Comparison of ENCODE assay signal across 11 cellular contexts in the genomic region with DNA sequence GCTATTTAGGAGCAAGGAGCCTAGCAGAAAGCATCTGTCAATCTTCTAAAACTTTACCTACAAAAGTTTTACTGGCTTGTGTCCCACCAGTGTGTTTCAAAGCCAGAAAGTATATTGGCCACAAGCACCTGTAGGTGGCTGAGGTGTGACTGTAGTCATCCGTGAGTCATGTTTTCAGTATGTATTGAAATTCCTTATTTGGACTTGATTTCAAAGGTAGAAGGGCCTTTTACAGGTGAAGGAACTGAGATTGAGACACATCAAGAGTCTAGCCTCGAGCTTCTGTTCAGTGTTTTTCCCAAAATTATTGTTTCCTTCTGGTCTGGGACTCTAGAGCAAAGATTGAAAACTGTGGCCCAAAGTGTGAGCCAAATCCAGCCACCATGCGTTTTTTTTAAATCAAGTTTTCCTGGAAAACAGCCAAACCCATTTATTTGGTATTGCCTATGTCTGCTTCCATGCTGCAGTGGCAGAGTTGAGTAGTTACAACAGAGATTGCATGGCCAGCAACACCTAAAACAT.
DNase-seq lines count a peak whose midpoint lies in the region; ATAC-seq and TF ChIP-seq lines count a peak whose summit lies in the region.
"Had no signal": no experiment of that assay in that cellular context is flagged by ENCODE, and none has a peak within 500 bp of the region (broad histone marks: within the 10 kb centered on the region; RNA-seq: fewer than 3 reads in every experiment).

No MANE protein-coding gene starts in this region.

- no peak overlapping the region for H3K4me3 ChIP-seq in PC-3 (ENCODE audit: low read length)
- H3K4me3 ChIP-seq in thymus (ENCODE audit: low read length): no peak overlapping the region

- H3K27ac Mint-ChIP-seq in activated naive CD4-positive, alpha-beta T cell treated with anti-CD3 and anti-CD28 coated beads for 36 hours: peak overlapping the region; percentile 59
- no peak overlapping the region for H3K27ac Mint-ChIP-seq in activated naive CD4-positive, alpha-beta T cell treated with anti-CD3 and anti-CD28 coated beads, Interleukin-2, amount 10 ng/mL, durations not matched to agents 7 days and 5 days
- H3K27ac Mint-ChIP-seq in T-helper 2 cell treated with Interferon-gamma antibody and Interleukin-4, amounts not matched to agents 5 μg/mL and 100 μg/mL, for 36 hours: no peak overlapping the region

- no peaks in the 10 kb centered on the region for H3K27me3 Mint-ChIP-seq in activated naive CD4-positive, alpha-beta T cell treated with anti-CD3 and anti-CD28 coated beads for 36 hours (ENCODE audit: low read depth)
- no peaks in the 10 kb centered on the region for H3K27me3 Mint-ChIP-seq in activated naive CD4-positive, alpha-beta T cell treated with anti-CD3 and anti-CD28 coated beads, Interleukin-2, amount 10 ng/mL, durations not matched to agents 7 days and 5 days
- no peaks in the 10 kb centered on the region for H3K27me3 Mint-ChIP-seq in T-helper 2 cell treated with Interferon-gamma antibody and Interleukin-4, amounts not matched to agents 5 μg/mL and 100 μg/mL, for 36 hours (ENCODE audit: low read depth)

- TF ChIP-seq CTCF in PC-3 (conservative IDR thresholded peaks at IDR 0.05; ENCODE audit: low read depth, low read length): no peak

- peak overlapping the region; percentile 27 for H3K4me2 ChIP-seq in PC-3 (ENCODE audit: low read length)

- no peaks in the 10 kb centered on the region for H3K79me2 ChIP-seq in PC-3 (ENCODE audit: low read length)

- H3F3A ChIP-seq in PC-3 (ENCODE audit: low read length, unreplicated experiment): no peaks in the 10 kb centered on the region

- H3K9me3 Mint-ChIP-seq in activated naive CD4-positive, alpha-beta T cell treated with anti-CD3 and anti-CD28 coated beads for 36 hours: no peaks in the 10 kb centered on the region
- H3K9me3 Mint-ChIP-seq in activated naive CD4-positive, alpha-beta T cell treated with anti-CD3 and anti-CD28 coated beads, Interleukin-2, amount 10 ng/mL, durations not matched to agents 7 days and 5 days: no peaks in the 10 kb centered on the region
- H3K9me3 Mint-ChIP-seq in T-helper 2 cell treated with Interferon-gamma antibody and Interleukin-4, amounts not matched to agents 5 μg/mL and 100 μg/mL, for 36 hours: no peaks in the 10 kb centered on the region

- H3K36me3 ChIP-seq in PC-3 (ENCODE audit: low read depth, low read length) (no peaks in the 10 kb centered on the region), thymus (ENCODE audit: control insufficient read depth, insufficient read depth) (peaks cover 23% of the 10 kb centered on the region)

- no peak overlapping the region for H2AFZ ChIP-seq in PC-3 (ENCODE audit: low read length)

- 39% methylated on average over 3 of the region's 3 CpGs for WGBS in thymus

- peak overlapping the region; percentile 30 for H3K27ac ChIP-seq in PC-3 (ENCODE audit: low read length)
- H3K27ac ChIP-seq in epithelial cell of prostate: peak overlapping the region; percentile 50
- H3K27ac ChIP-seq in thymus (ENCODE audit: low read depth): peak overlapping the region; percentile 65

- intact Hi-C loops in activated naive CD4-positive, alpha-beta T cell treated with anti-CD3 and anti-CD28 coated beads for 36 hours (cut with micrococcal nuclease): loop anchor here (1.0 to 5.0 kb wide), 9 partner anchors 27 to 224 kb away; no protein-coding TSS in a partner anchor
- intact Hi-C loops in PC-3 (cut with micrococcal nuclease): no loop called here

- peak; percentile 28; the same call in 1 of the 2 replicates for ATAC-seq in PC-3

- no peaks in the 10 kb centered on the region for H4K20me1 ChIP-seq in PC-3 (ENCODE audit: low read length)

- DNase-seq in activated naive CD4-positive, alpha-beta T cell treated with anti-CD3 and anti-CD28 coated beads for 36 hours: peak; percentile 73
- DNase-seq in activated naive CD4-positive, alpha-beta T cell treated with anti-CD3 and anti-CD28 coated beads, Interleukin-2, amount 10 ng/mL, durations not matched to agents 7 days and 5 days: no peak
- DNase-seq in PC-3: peak; percentile 86
- no peak for DNase-seq in epithelial cell of prostate (ENCODE audit: low read depth, low spot score)
- DNase-seq in GOT3 (lab: John Stamatoyannopoulos, UW): no peak
- no peak for DNase-seq in NCI-H187 (lab: John Stamatoyannopoulos, UW)
- DNase-seq in T-helper 2 cell treated with Interferon-gamma antibody and Interleukin-4, amounts not matched to agents 5 μg/mL and 100 μg/mL, for 36 hours (ENCODE audit: low spot score): no peak
- DNase-seq: hippocampal formation, NCI-H2081 treated with DMSO at 0.1 percent for 48 hours, SW 1271 had no signal

- H3K9me3 ChIP-seq in PC-3 (ENCODE audit: low read length) (no peaks in the 10 kb centered on the region), thymus (ENCODE audit: control insufficient read depth) (no peaks in the 10 kb centered on the region)

- CTCF ChIA-PET in activated naive CD4-positive, alpha-beta T cell treated with anti-CD3 and anti-CD28 coated beads for 36 hours (lab: Charles Lee): interaction anchor here (0.6 to 0.7 kb wide), 2 partner anchors 20 to 144 kb away, joined by 3 to 4 read pairs; no protein-coding TSS in a partner anchor
- CTCF ChIA-PET in activated naive CD4-positive, alpha-beta T cell treated with anti-CD3 and anti-CD28 coated beads, Interleukin-2, amount 10 ng/mL, durations not matched to agents 7 days and 5 days (lab: Charles Lee): interaction anchor here (1.0 kb wide), 1 partner anchor 19 kb away, joined by 3 read pairs; no protein-coding TSS in a partner anchor
- CTCF ChIA-PET in PC-3 (lab: Charles Lee): interaction anchor here (0.7 kb wide), 1 partner anchor 458 kb away, joined by 3 read pairs; no protein-coding TSS in a partner anchor

- no peaks in the 10 kb centered on the region for H3K9me2 ChIP-seq in PC-3 (replicated peaks; ENCODE audit: low read length)

- peaks cover 50% of the 10 kb centered on the region for H3K36me3 Mint-ChIP-seq in activated naive CD4-positive, alpha-beta T cell treated with anti-CD3 and anti-CD28 coated beads for 36 hours (ENCODE audit: low read depth)
- peaks cover 68% of the 10 kb centered on the region for H3K36me3 Mint-ChIP-seq in activated naive CD4-positive, alpha-beta T cell treated with anti-CD3 and anti-CD28 coated beads, Interleukin-2, amount 10 ng/mL, durations not matched to agents 7 days and 5 days
- peaks cover 17% of the 10 kb centered on the region for H3K36me3 Mint-ChIP-seq in T-helper 2 cell treated with Interferon-gamma antibody and Interleukin-4, amounts not matched to agents 5 μg/mL and 100 μg/mL, for 36 hours (ENCODE audit: low read depth)

- POLR2A ChIA-PET in PC-3 (lab: Charles Lee; ENCODE audit: unreplicated experiment): interaction anchor here (0.5 kb wide), 1 partner anchor 67 kb away, joined by 3 read pairs; no protein-coding TSS in a partner anchor

- BruUV-seq in PC-3 (replicated peaks; lab: Mats Ljungman, UMichigan): no TSS peak

- peaks cover 44% of the 10 kb centered on the region for H3K4me1 ChIP-seq in PC-3 (ENCODE audit: insufficient read depth, low read length)
- peaks cover 41% of the 10 kb centered on the region for H3K4me1 ChIP-seq in thymus (ENCODE audit: control insufficient read depth, insufficient read depth, low read length)

- no peak overlapping the region for H3K4me3 Mint-ChIP-seq in activated naive CD4-positive, alpha-beta T cell treated with anti-CD3 and anti-CD28 coated beads for 36 hours
- H3K4me3 Mint-ChIP-seq in activated naive CD4-positive, alpha-beta T cell treated with anti-CD3 and anti-CD28 coated beads, Interleukin-2, amount 10 ng/mL, durations not matched to agents 7 days and 5 days: no peak overlapping the region
- no peak overlapping the region for H3K4me3 Mint-ChIP-seq in T-helper 2 cell treated with Interferon-gamma antibody and Interleukin-4, amounts not matched to agents 5 μg/mL and 100 μg/mL, for 36 hours

- no peak overlapping the region for H3K9ac ChIP-seq in PC-3 (ENCODE audit: low read length)

- peaks cover 49% of the 10 kb centered on the region for H3K4me1 Mint-ChIP-seq in activated naive CD4-positive, alpha-beta T cell treated with anti-CD3 and anti-CD28 coated beads for 36 hours (ENCODE audit: low read depth)
- peaks cover 32% of the 10 kb centered on the region for H3K4me1 Mint-ChIP-seq in activated naive CD4-positive, alpha-beta T cell treated with anti-CD3 and anti-CD28 coated beads, Interleukin-2, amount 10 ng/mL, durations not matched to agents 7 days and 5 days
- H3K4me1 Mint-ChIP-seq in T-helper 2 cell treated with Interferon-gamma antibody and Interleukin-4, amounts not matched to agents 5 μg/mL and 100 μg/mL, for 36 hours (ENCODE audit: low read depth): peaks cover 15% of the 10 kb centered on the region

- H3K27me3 ChIP-seq in PC-3 (ENCODE audit: low read length): no peaks in the 10 kb centered on the region
- H3K27me3 ChIP-seq in thymus (ENCODE audit: control insufficient read depth, insufficient read depth): no peaks in the 10 kb centered on the region

Comparison
In these comparisons a context has a peak if more than half of its experiments do, and no peak if none do; other contexts are left out.
1. DNase-seq: peak in activated naive CD4-positive, alpha-beta T cell treated with anti-CD3 and anti-CD28 coated beads for 36 hours (single experiment) and PC-3 (single experiment); none in activated naive CD4-positive, alpha-beta T cell treated with anti-CD3 and anti-CD28 coated beads, Interleukin-2, amount 10 ng/mL, durations not matched to agents 7 days and 5 days (single experiment), epithelial cell of prostate (single experiment), GOT3 (single experiment), NCI-H187 (0 of 2) and T-helper 2 cell treated with Interferon-gamma antibody and Interleukin-4, amounts not matched to agents 5 μg/mL and 100 μg/mL, for 36 hours (single experiment).
2. Peak in every context shown above with its lines, with median percentiles within 50 percentile points of each other: H3K27ac ChIP-seq.